8 cellular contexts compared by ENCODE assay signal in genomic region chr7:2522780-2523433, GRCh38. TPM values are rescaled to one million over a fixed set of nuclear protein-coding genes. Genes with fewer than 3 reads are reported as not detected.
DNase-seq lines count a peak whose midpoint lies in the region; ATAC-seq, FAIRE-seq and TF ChIP-seq lines count a peak whose summit lies in the region.

No MANE protein-coding gene starts in this region.

- peaks cover 5% of the 10 kb centered on the region; the same call in 1 of the 2 replicates for H3K36me3 Mint-ChIP-seq in WTC11

- peak overlapping the region; percentile 32 to 84 (median 74) for H3K27ac ChIP-seq in heart left ventricle
- peak overlapping the region in 1 of 2 donors; percentile 32 for H3K27ac ChIP-seq in kidney (ENCODE audit: low read depth in 2 of 2, low read length in 2 of 2)

- 36 to 51% (median 40%) methylated on average over 3 to 19 of the region's 19 CpGs for WGBS in heart left ventricle, 4 donors

- CTCF ChIA-PET in WTC11 (lab: Charles Lee): interaction anchor here (0.6 to 7.1 kb wide), 7 partner anchors 23 to 142 kb away, joined by 3 to 65 read pairs (median 4); partner anchors contain the start of gene BRAT1

- peaks cover 0 to 37% (median 24%) of the 10 kb centered on the region in 9 donors for H3K36me3 ChIP-seq in heart left ventricle
- H3K36me3 ChIP-seq in kidney (ENCODE audit: control insufficient read depth in 1 of 2, insufficient read depth in 2 of 2, low read length in 2 of 2): peaks cover 0 to 4% of the 10 kb centered on the region in 2 donors

- peaks cover 42% of the 10 kb centered on the region for H3K4me1 Mint-ChIP-seq in WTC11

- intact Hi-C loops in heart left ventricle (cut with DNase I) (loop anchor here in 6 of 10 donors (2.0 to 5.0 kb wide), 6 partner anchors 32 to 109 kb away; partner anchors contain the start of genes BRAT1 (in 2 of the 6), GRIFIN (in 2 of the 6), IQCE (in 1 of the 6) and TTYH3 (in 1 of the 6)), left ventricle myocardium superior (cut with micrococcal nuclease) (no loop called here), kidney (cut with DNase I) (no loop called here)

- peak overlapping the region; percentile 84 for H3K27ac Mint-ChIP-seq in WTC11

- peaks cover 18% of the 10 kb centered on the region for H3K27me3 Mint-ChIP-seq in WTC11 (ENCODE audit: low read depth)

- no peak for FAIRE-seq in kidney (lab: Jason Lieb, UNC)

- H3K9me3 Mint-ChIP-seq in WTC11: no peaks in the 10 kb centered on the region

- H3K9me3 ChIP-seq in heart left ventricle (no peaks in the 10 kb centered on the region), kidney (ENCODE audit: control insufficient read depth in 1 of 2, low read length in 2 of 2) (no peaks in the 10 kb centered on the region)

- POLR2A ChIA-PET in WTC11 (lab: Charles Lee): interaction anchor here (0.6 to 1.6 kb wide), 2 partner anchors 122 to 265 kb away, joined by 4 to 5 read pairs; no protein-coding TSS in a partner anchor

- no peak for TF ChIP-seq POLR2A in heart left ventricle (IDR thresholded peaks at IDR 0.05)

- peaks cover 5 to 85% (median 58%) of the 10 kb centered on the region in 12 donors for H3K4me1 ChIP-seq in heart left ventricle
- peaks cover 0 to 30% of the 10 kb centered on the region in 2 donors for H3K4me1 ChIP-seq in kidney (ENCODE audit: control insufficient read depth in 1 of 2, insufficient read depth in 1 of 2, low read depth in 1 of 2, low read length in 2 of 2)

- no peak overlapping the region for H3K9ac ChIP-seq in kidney (ENCODE audit: low read length in 2 of 2)

- DNase-seq in heart left ventricle (no peak), left ventricle myocardium superior (no peak), WTC11 (ENCODE audit: low spot score) (no peak), fibroblast of peridontal ligament (ENCODE audit: extremely low read depth) (peak; percentile 34), renal cortical epithelial cell (ENCODE audit: low read depth) (peak; percentile 79), ecto neural progenitor cell (ENCODE audit: low spot score) (no peak), kidney (no peak)

- peak overlapping the region; percentile 56 for H3K4me3 Mint-ChIP-seq in WTC11

- peaks cover 0 to 38% (median 0%) of the 10 kb centered on the region in 9 donors for H3K27me3 ChIP-seq in heart left ventricle

- no peak for ATAC-seq in heart left ventricle
- no peak for ATAC-seq in left ventricle myocardium superior
- peak; percentile 2 for ATAC-seq in WTC11
- no peak for ATAC-seq in HG02678 (IDR thresholded peaks at IDR 0.05; ENCODE audit: unreplicated experiment)

- H3K4me3 ChIP-seq in heart left ventricle (peak overlapping the region; percentile 14 to 94 (median 71)), kidney (ENCODE audit: low read length in 2 of 2) (peak overlapping the region in 1 of 2 donors; percentile 53)

- TF ChIP-seq CTCF in heart left ventricle (IDR thresholded peaks at IDR 0.05) (no peak), WTC11 (IDR thresholded peaks at IDR 0.05) (no peak), kidney (IDR thresholded peaks at IDR 0.05; ENCODE audit: borderline replicate concordance, extremely low read depth, insufficient read depth) (no peak)

TF ChIP-seq in WTC11, 78 proteins besides CTCF, POLR2A, EP300 and RAD21:
- TF ChIP-seq MYBL2 (CRISPR knock-in tag; IDR thresholded peaks at IDR 0.05) (no peak), ZNF423 (CRISPR knock-in tag; IDR thresholded peaks at IDR 0.05) (0 out of 2 replicates have a peak, but pooled peaks have one; percentile 2), GTF2I (CRISPR knock-in tag; conservative IDR thresholded peaks at IDR 0.05) (peak; percentile 81; the same call in 1 of the 2 replicates)
TF ChIP-seq in WTC11: peak in this region for 2.

RNA-seq across cellular contexts. Expression of gene LFNG, which starts 3.3 kb away (rescaled TPM):
- 10 to 100 TPM in 3 of 9 donors, 1 to 10 TPM in 6; 3.1 to 22.8 (median 7.7) TPM for total RNA-seq in heart left ventricle
- 1 to 10 TPM; 5.4 to 5.7 TPM for polyA plus RNA-seq in heart left ventricle
- 6.4 TPM for total RNA-seq in left ventricle myocardium superior
- 24.1 to 29.4 TPM (median 26.5 TPM) in 3 replicates for total RNA-seq in WTC11 (2021)
- 79.8 and 84.0 TPM in 2 replicates for total RNA-seq in renal cortical epithelial cell
- 18.4 TPM for total RNA-seq in kidney
- 5.0 TPM for polyA plus RNA-seq in kidney (ENCODE audit: insufficient read depth, low read depth, low replicate concordance)

RNA-seq across cellular contexts. Expression of gene BRAT1, which starts 32.4 kb away (rescaled TPM):
- total RNA-seq in heart left ventricle (10 to 100 TPM; 10.9 to 27.8 (median 14.9) TPM), left ventricle myocardium superior (16.5 TPM), WTC11 (2021) (44.0 to 50.0 TPM (median 46.1 TPM) in 3 replicates), renal cortical epithelial cell (24.5 and 26.4 TPM in 2 replicates), kidney (23.7 TPM)
- polyA plus RNA-seq in heart left ventricle (10 to 100 TPM; 13.8 to 17.8 TPM), kidney (ENCODE audit: insufficient read depth, low read depth, low replicate concordance) (18.7 TPM)

RNA-seq across cellular contexts. Expression of gene IQCE, which starts 35.9 kb away (rescaled TPM):
- total RNA-seq in heart left ventricle (10 to 100 TPM in 5 of 9 donors, 1 to 10 TPM in 4; 8.0 to 14.1 (median 10.3) TPM), left ventricle myocardium superior (11.9 TPM), WTC11 (2021) (4.4 to 4.7 TPM (median 4.6 TPM) in 3 replicates), renal cortical epithelial cell (11.1 and 25.8 TPM in 2 replicates), kidney (27.8 TPM)
- polyA plus RNA-seq in heart left ventricle (10 to 100 TPM in 1 of 2 donors, 1 to 10 TPM in 1; 5.0 to 10.8 TPM), kidney (ENCODE audit: insufficient read depth, low read depth, low replicate concordance) (6.1 TPM)

RNA-seq across cellular contexts. Expression of gene GRIFIN, which starts 46.7 kb away (rescaled TPM):
- not detected for total RNA-seq in heart left ventricle
- not detected for polyA plus RNA-seq in heart left ventricle
- total RNA-seq in left ventricle myocardium superior: not detected
- not detected in 3 replicates for total RNA-seq in WTC11 (2021)
- not detected in 2 replicates for total RNA-seq in renal cortical epithelial cell
- not detected for total RNA-seq in kidney
- not detected for polyA plus RNA-seq in kidney (ENCODE audit: insufficient read depth, low read depth, low replicate concordance)

Comparison
In these comparisons a context has a peak if more than half of its experiments do, and no peak if none do; other contexts are left out.
1. intact Hi-C loops: an anchor here in heart left ventricle (2.0 to 5.0 kb wide); none called in left ventricle myocardium superior and kidney.
2. DNase-seq: peak in fibroblast of peridontal ligament (single experiment) and renal cortical epithelial cell (single experiment); none in heart left ventricle (0 of 5), left ventricle myocardium superior (single experiment), WTC11 (single experiment), ecto neural progenitor cell (single experiment) and kidney (single experiment).